Comparison of ENCODE assay signal across 1 cellular context in the genomic region with DNA sequence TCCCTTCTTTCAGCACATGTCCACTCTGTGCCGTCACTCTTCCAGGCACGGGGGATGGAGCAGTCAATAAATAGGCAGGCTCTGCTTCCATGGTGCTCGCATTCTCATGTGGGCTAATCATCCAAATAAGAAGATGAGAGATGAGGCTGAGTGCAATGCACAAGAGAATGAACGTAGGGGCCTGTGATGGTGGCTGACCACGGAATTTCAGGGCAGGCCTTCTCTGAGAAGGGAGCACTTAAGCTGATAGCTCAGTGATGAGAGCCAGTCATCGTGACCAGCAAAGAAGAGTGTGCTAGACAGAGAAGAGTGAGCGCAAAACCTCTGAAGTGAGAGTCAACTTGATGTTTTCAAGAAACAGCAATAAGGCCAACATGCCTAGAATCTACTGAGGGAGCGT.
TF ChIP-seq lines count a peak whose summit lies in the region.

No MANE protein-coding gene starts in this region.

TF ChIP-seq in IMR-90, 13 proteins besides CTCF, POLR2A, EP300 and RAD21 (continued from another document):
- TF ChIP-seq, protein P1, sequence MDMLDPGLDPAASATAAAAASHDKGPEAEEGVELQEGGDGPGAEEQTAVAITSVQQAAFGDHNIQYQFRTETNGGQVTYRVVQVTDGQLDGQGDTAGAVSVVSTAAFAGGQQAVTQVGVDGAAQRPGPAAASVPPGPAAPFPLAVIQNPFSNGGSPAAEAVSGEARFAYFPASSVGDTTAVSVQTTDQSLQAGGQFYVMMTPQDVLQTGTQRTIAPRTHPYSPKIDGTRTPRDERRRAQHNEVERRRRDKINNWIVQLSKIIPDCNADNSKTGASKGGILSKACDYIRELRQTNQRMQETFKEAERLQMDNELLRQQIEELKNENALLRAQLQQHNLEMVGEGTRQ (IDR thresholded peaks at IDR 0.05; ENCODE audit: low read depth, low read length) = no peak
- TF ChIP-seq CEBPB (IDR thresholded peaks at IDR 0.05; ENCODE audit: low read depth, low read length) = no peak
- TF ChIP-seq SMC3 (IDR thresholded peaks at IDR 0.05; ENCODE audit: low read depth, low read length) = no peak
- TF ChIP-seq RFX5 (IDR thresholded peaks at IDR 0.05; ENCODE audit: low read depth, low read length) = no peak
- no peak for TF ChIP-seq MAZ (IDR thresholded peaks at IDR 0.05; ENCODE audit: borderline replicate concordance, low read depth, low read length)
- TF ChIP-seq MXI1 (IDR thresholded peaks at IDR 0.05; ENCODE audit: borderline replicate concordance, low read depth, low read length) = no peak
